Comparison of ENCODE assay signal across 31 cellular contexts in the genomic region with DNA sequence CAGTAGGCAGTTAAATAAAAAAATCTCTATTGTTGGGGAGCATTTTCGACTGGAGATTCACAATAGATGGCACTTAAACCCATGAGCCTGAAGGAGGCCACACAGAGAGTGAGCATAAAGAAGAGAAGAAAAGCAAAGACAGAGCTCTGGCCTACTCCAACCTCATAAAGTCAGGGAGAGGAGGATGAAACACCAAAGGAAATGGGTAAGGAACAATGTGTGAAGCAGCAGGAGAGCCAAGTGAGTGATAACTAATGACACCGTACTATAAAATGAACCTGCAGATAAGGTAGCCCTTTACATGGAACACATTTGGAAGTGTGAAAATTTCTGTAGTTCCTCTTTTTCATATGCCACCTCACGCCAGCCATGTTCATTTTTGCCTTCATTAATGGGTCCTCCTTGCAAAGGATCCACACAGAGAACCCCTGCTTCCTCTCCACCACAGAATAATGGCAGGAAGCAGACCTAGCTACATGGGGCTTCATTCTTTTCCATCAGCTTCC.
"Had no signal": no experiment of that assay in that cellular context is flagged by ENCODE, and none has a peak within 500 bp of the region (broad histone marks: within the 10 kb centered on the region; RNA-seq: fewer than 3 reads in every experiment).

No MANE protein-coding gene starts in this region.

- H3K4me1 Mint-ChIP-seq: activated CD4-positive, alpha-beta T cell treated with anti-CD3 and anti-CD28 coated beads for 36 hours; activated CD8-positive, alpha-beta memory T cell treated with anti-CD3 and anti-CD28 coated beads, Interleukin-2, amount 10 ng/mL, durations not matched to agents 7 days and 5 days; activated naive CD4-positive, alpha-beta T cell treated with anti-CD3 and anti-CD28 coated beads, Interleukin-2, amount 50 U/mL, for 24 hours; activated naive CD8-positive, alpha-beta T cell treated with anti-CD3 and anti-CD28 coated beads, Interleukin-2, amount 50 U/mL, for 24 hours; stimulated activated effector memory CD8-positive, alpha-beta T cell treated with anti-CD3 and anti-CD28 coated beads, Interleukin-12 subunit alpha, Interleukin-12 subunit beta, amount 100 ng/mL, for 72 hours had no signal

- H3K36me3 Mint-ChIP-seq: activated CD8-positive, alpha-beta memory T cell treated with anti-CD3 and anti-CD28 coated beads, Interleukin-2, amount 10 ng/mL, durations not matched to agents 7 days and 5 days; activated naive CD4-positive, alpha-beta T cell treated with anti-CD3 and anti-CD28 coated beads, Interleukin-2, amount 50 U/mL, for 24 hours; stimulated activated effector memory CD8-positive, alpha-beta T cell treated with anti-CD3 and anti-CD28 coated beads, Interleukin-12 subunit alpha, Interleukin-12 subunit beta, amount 100 ng/mL, for 72 hours had no signal

- DNase-seq: activated CD4-positive, alpha-beta T cell treated with anti-CD3 and anti-CD28 coated beads for 36 hours; activated CD4-positive, CD25-positive, alpha-beta regulatory T cell; activated CD8-positive, alpha-beta memory T cell treated with anti-CD3 and anti-CD28 coated beads, Interleukin-2, amount 10 ng/mL, durations not matched to agents 7 days and 5 days; activated CD8-positive, alpha-beta T cell treated with anti-CD3 and anti-CD28 coated beads, Interleukin-2, amount 10 ng/mL, durations not matched to agents 7 days and 5 days; activated naive CD8-positive, alpha-beta T cell treated with anti-CD3 and anti-CD28 coated beads, Interleukin-2, amount 50 U/mL, for 24 hours; activated T-cell treated with anti-CD3 and anti-CD28 coated beads, Interleukin-2, amount 50 U/mL, for 48 hours; central memory CD4-positive, alpha-beta T cell; foreskin fibroblast; heart left ventricle; hypothalamus; kidney glomerular epithelial cell; left lung; lower lobe of right lung; mesenchymal stem cell; mucosa of descending colon; nucleus accumbens; pancreas; retina; stimulated activated CD4-positive, alpha-beta T cell treated with anti-CD3 and anti-CD28 coated beads, Interleukin-4, amount 100 ng/mL, for 24 hours; upper lobe of right lung had no signal

- FAIRE-seq: pancreas had no signal

- H3K4me3 ChIP-seq: breast epithelium, heart left ventricle, left lung, lower lobe of right lung, mucosa of descending colon, pancreas, prostate gland, skin epidermis, upper lobe of right lung had no signal

- H3K9me3 Mint-ChIP-seq: activated naive CD4-positive, alpha-beta T cell treated with anti-CD3 and anti-CD28 coated beads, Interleukin-2, amount 50 U/mL, for 24 hours; activated naive CD8-positive, alpha-beta T cell treated with anti-CD3 and anti-CD28 coated beads, Interleukin-2, amount 50 U/mL, for 24 hours; activated T-helper 2 cell treated with anti-CD3 and anti-CD28 coated beads, Interferon-gamma antibody, Interleukin-2, Interleukin-4, amounts not matched to agents 10 μg/mL and 5 μg/mL and 100 μg/mL, durations not matched to agents 14 hours and 24 hours and 36 hours; nephron; stimulated activated naive CD8-positive, alpha-beta T cell treated with anti-CD3 and anti-CD28 coated beads, Interleukin-15, Interleukin-2, amounts not matched to agents 100 ng/mL and 50 ng/mL, for 24 hours; T-helper 2 cell treated with Interferon-gamma antibody and Interleukin-4, amounts not matched to agents 5 μg/mL and 100 μg/mL, for 36 hours had no signal

- H3K27ac Mint-ChIP-seq: activated CD4-positive, alpha-beta T cell treated with anti-CD3 and anti-CD28 coated beads for 36 hours; activated CD8-positive, alpha-beta memory T cell treated with anti-CD3 and anti-CD28 coated beads, Interleukin-2, amount 10 ng/mL, durations not matched to agents 7 days and 5 days; activated CD8-positive, alpha-beta T cell treated with anti-CD3 and anti-CD28 coated beads, Interleukin-2, amount 10 ng/mL, durations not matched to agents 7 days and 5 days; activated naive CD4-positive, alpha-beta T cell treated with anti-CD3 and anti-CD28 coated beads, Interleukin-2, amount 50 U/mL, for 24 hours; activated naive CD8-positive, alpha-beta T cell treated with anti-CD3 and anti-CD28 coated beads, Interleukin-2, amount 50 U/mL, for 24 hours; activated T-helper 2 cell treated with anti-CD3 and anti-CD28 coated beads, Interferon-gamma antibody, Interleukin-2, Interleukin-4, amounts not matched to agents 10 μg/mL and 5 μg/mL and 100 μg/mL, durations not matched to agents 14 hours and 24 hours and 36 hours; stimulated activated effector memory CD8-positive, alpha-beta T cell treated with anti-CD3 and anti-CD28 coated beads, Interleukin-12 subunit alpha, Interleukin-12 subunit beta, amount 100 ng/mL, for 72 hours; stimulated activated naive CD8-positive, alpha-beta T cell treated with anti-CD3 and anti-CD28 coated beads, Interleukin-15, Interleukin-2, amounts not matched to agents 100 ng/mL and 50 ng/mL, for 24 hours; T-helper 2 cell treated with Interferon-gamma antibody and Interleukin-4, amounts not matched to agents 5 μg/mL and 100 μg/mL, for 36 hours had no signal

- ATAC-seq: activated CD4-positive, alpha-beta T cell treated with anti-CD3 and anti-CD28 coated beads for 36 hours; activated CD8-positive, alpha-beta memory T cell treated with anti-CD3 and anti-CD28 coated beads, Interleukin-2, amount 10 ng/mL, durations not matched to agents 7 days and 5 days; activated CD8-positive, alpha-beta T cell treated with anti-CD3 and anti-CD28 coated beads, Interleukin-2, amount 10 ng/mL, durations not matched to agents 7 days and 5 days; activated naive CD8-positive, alpha-beta T cell treated with anti-CD3 and anti-CD28 coated beads, Interleukin-2, amount 50 U/mL, for 24 hours; esophagus mucosa; heart left ventricle; left lung; sciatic nerve; stimulated activated effector memory CD8-positive, alpha-beta T cell treated with anti-CD3 and anti-CD28 coated beads, Interleukin-12 subunit alpha, Interleukin-12 subunit beta, amount 100 ng/mL, for 72 hours; upper lobe of right lung had no signal

- H3K27me3 Mint-ChIP-seq: activated CD4-positive, alpha-beta T cell treated with anti-CD3 and anti-CD28 coated beads for 36 hours; activated CD8-positive, alpha-beta memory T cell treated with anti-CD3 and anti-CD28 coated beads, Interleukin-2, amount 10 ng/mL, durations not matched to agents 7 days and 5 days; activated naive CD4-positive, alpha-beta T cell treated with anti-CD3 and anti-CD28 coated beads, Interleukin-2, amount 50 U/mL, for 24 hours; activated naive CD8-positive, alpha-beta T cell treated with anti-CD3 and anti-CD28 coated beads, Interleukin-2, amount 50 U/mL, for 24 hours; stimulated activated naive CD8-positive, alpha-beta T cell treated with anti-CD3 and anti-CD28 coated beads, Interleukin-15, Interleukin-2, amounts not matched to agents 100 ng/mL and 50 ng/mL, for 24 hours had no signal

- H3K4me3 Mint-ChIP-seq: activated CD4-positive, alpha-beta T cell treated with anti-CD3 and anti-CD28 coated beads for 36 hours; activated CD8-positive, alpha-beta memory T cell treated with anti-CD3 and anti-CD28 coated beads, Interleukin-2, amount 10 ng/mL, durations not matched to agents 7 days and 5 days; activated CD8-positive, alpha-beta T cell treated with anti-CD3 and anti-CD28 coated beads, Interleukin-2, amount 10 ng/mL, durations not matched to agents 7 days and 5 days; activated naive CD4-positive, alpha-beta T cell treated with anti-CD3 and anti-CD28 coated beads, Interleukin-2, amount 50 U/mL, for 24 hours; activated naive CD8-positive, alpha-beta T cell treated with anti-CD3 and anti-CD28 coated beads, Interleukin-2, amount 50 U/mL, for 24 hours; nephron; stimulated activated effector memory CD8-positive, alpha-beta T cell treated with anti-CD3 and anti-CD28 coated beads, Interleukin-12 subunit alpha, Interleukin-12 subunit beta, amount 100 ng/mL, for 72 hours; stimulated activated naive CD8-positive, alpha-beta T cell treated with anti-CD3 and anti-CD28 coated beads, Interleukin-15, Interleukin-2, amounts not matched to agents 100 ng/mL and 50 ng/mL, for 24 hours; T-helper 2 cell treated with Interferon-gamma antibody and Interleukin-4, amounts not matched to agents 5 μg/mL and 100 μg/mL, for 36 hours had no signal
